ENCODE assay signal across 14 cellular contexts in genomic region chr12:66879392-66879791, GRCh38.
"Had no signal": no experiment of that assay in that cellular context is flagged by ENCODE, and none has a peak within 500 bp of the region (broad histone marks: within the 10 kb centered on the region; RNA-seq: fewer than 3 reads in every experiment).

No MANE protein-coding gene starts in this region.

- DNase-seq: activated CD4-positive, alpha-beta memory T cell treated with anti-CD3 and anti-CD28 coated beads, Interleukin-2, amount 10 ng/mL, durations not matched to agents 7 days and 5 days; activated gamma-delta T cell treated with Interleukin-2 at 50 U/mL for 16 hours; activated naive CD8-positive, alpha-beta T cell treated with anti-CD3 and anti-CD28 coated beads, Interleukin-2, amount 10 ng/mL, durations not matched to agents 7 days and 5 days; activated T-cell treated with anti-CD3 and anti-CD28 coated beads, Interleukin-2, amount 50 U/mL, for 72 hours; anterior cingulate cortex; esophagus squamous epithelium; foreskin fibroblast; glutamatergic neuron; immature natural killer cell; lower lobe of right lung; midbrain; pancreas; stimulated activated CD4-positive, alpha-beta T cell treated with anti-CD3 and anti-CD28 coated beads, Interleukin-2, amount 100 ng/mL, for 48 hours; stimulated activated naive CD8-positive, alpha-beta T cell treated with anti-CD3 and anti-CD28 coated beads, Interleukin-15, Interleukin-2, amounts not matched to agents 100 U/mL and 50 U/mL, for 24 hours had no signal

- ATAC-seq: activated T-cell treated with anti-CD3 and anti-CD28 coated beads, Interleukin-2, amount 50 U/mL, for 72 hours; lower lobe of right lung; pancreas; stimulated activated naive CD8-positive, alpha-beta T cell treated with anti-CD3 and anti-CD28 coated beads, Interleukin-15, Interleukin-2, amounts not matched to agents 100 U/mL and 50 U/mL, for 24 hours had no signal
